Comparison of ENCODE assay signal across 21 cellular contexts in genomic region chr10:73819025-73819424, GRCh38. TPM values are rescaled to one million over a fixed set of nuclear protein-coding genes. Genes with fewer than 3 reads are reported as not detected.
DNase-seq lines count a peak whose midpoint lies in the region; ATAC-seq and TF ChIP-seq lines count a peak whose summit lies in the region.
"Had no signal": no experiment of that assay in that cellular context is flagged by ENCODE, and none has a peak within 500 bp of the region (broad histone marks: within the 10 kb centered on the region; RNA-seq: fewer than 3 reads in every experiment).

No MANE protein-coding gene starts in this region.

- peak overlapping the region; percentile 9 for H3K27ac Mint-ChIP-seq in activated CD8-positive, alpha-beta T cell treated with anti-CD3 and anti-CD28 coated beads for 36 hours
- no peak overlapping the region for H3K27ac Mint-ChIP-seq in activated CD8-positive, alpha-beta T cell treated with anti-CD3 and anti-CD28 coated beads, Interleukin-2, amount 10 ng/mL, durations not matched to agents 7 days and 5 days
- H3K27ac Mint-ChIP-seq: activated CD8-positive, alpha-beta memory T cell treated with anti-CD3 and anti-CD28 coated beads, Interleukin-2, amount 10 ng/mL, durations not matched to agents 7 days and 5 days had no signal

- H3K9me3 ChIP-seq in mucosa of rectum (ENCODE audit: control insufficient read depth in 2 of 2, low read length in 2 of 2): no peaks in the 10 kb centered on the region
- no peaks in the 10 kb centered on the region for H3K9me3 ChIP-seq in thoracic aorta
- H3K9me3 ChIP-seq in testis: no peaks in the 10 kb centered on the region
- H3K9me3 ChIP-seq: mucosa of descending colon, ovary, uterus had no signal

- H3K27me3 Mint-ChIP-seq in activated CD8-positive, alpha-beta T cell treated with anti-CD3 and anti-CD28 coated beads for 36 hours: no peaks in the 10 kb centered on the region
- no peaks in the 10 kb centered on the region for H3K27me3 Mint-ChIP-seq in activated CD8-positive, alpha-beta T cell treated with anti-CD3 and anti-CD28 coated beads, Interleukin-2, amount 10 ng/mL, durations not matched to agents 7 days and 5 days (ENCODE audit: low read depth)
- H3K27me3 Mint-ChIP-seq: activated CD8-positive, alpha-beta memory T cell treated with anti-CD3 and anti-CD28 coated beads, Interleukin-2, amount 10 ng/mL, durations not matched to agents 7 days and 5 days; IgD-negative memory B cell had no signal

- WGBS in testis, 2 donors: 68 to 84% methylated on average over 4 of the region's 4 CpGs

- H3K36me3 Mint-ChIP-seq in activated CD8-positive, alpha-beta T cell treated with anti-CD3 and anti-CD28 coated beads for 36 hours (ENCODE audit: low read depth): peaks cover 3% of the 10 kb centered on the region
- H3K36me3 Mint-ChIP-seq in activated CD8-positive, alpha-beta T cell treated with anti-CD3 and anti-CD28 coated beads, Interleukin-2, amount 10 ng/mL, durations not matched to agents 7 days and 5 days (ENCODE audit: low read depth): peaks cover 38% of the 10 kb centered on the region

- CTCF ChIA-PET in activated CD8-positive, alpha-beta T cell treated with anti-CD3 and anti-CD28 coated beads for 36 hours (lab: Charles Lee): interaction anchor here (2.1 kb wide), 1 partner anchor 60 kb away, joined by 8 read pairs; no protein-coding TSS in a partner anchor
- CTCF ChIA-PET in activated CD8-positive, alpha-beta T cell treated with anti-CD3 and anti-CD28 coated beads, Interleukin-2, amount 10 ng/mL, durations not matched to agents 7 days and 5 days (lab: Charles Lee): interaction anchor here (1.3 kb wide), 1 partner anchor 61 kb away, joined by 5 read pairs; no protein-coding TSS in a partner anchor

- intact Hi-C loops in activated CD8-positive, alpha-beta T cell treated with anti-CD3 and anti-CD28 coated beads for 36 hours (cut with micrococcal nuclease): no loop called here
- intact Hi-C loops in testis (cut with DNase I; ENCODE audit: low total_unique reads): no loop called here

- no peak overlapping the region for H3K4me3 ChIP-seq in mucosa of rectum (ENCODE audit: low read length in 2 of 2)
- H3K4me3 ChIP-seq in thoracic aorta: no peak overlapping the region
- no peak overlapping the region for H3K4me3 ChIP-seq in testis
- H3K4me3 ChIP-seq: mucosa of descending colon, ovary, uterus had no signal

- no peak for TF ChIP-seq CTCF in activated CD8-positive, alpha-beta T cell treated with anti-CD3 and anti-CD28 coated beads for 36 hours (IDR thresholded peaks at IDR 0.05)
- no peak for TF ChIP-seq CTCF in thoracic aorta (IDR thresholded peaks at IDR 0.05)
- TF ChIP-seq CTCF in testis (IDR thresholded peaks at IDR 0.05): no peak

- peak overlapping the region; percentile 14 to 60 for H3K9ac ChIP-seq in mucosa of rectum (ENCODE audit: low read depth in 1 of 2, low read length in 2 of 2)

- POLR2A ChIA-PET in activated CD8-positive, alpha-beta T cell treated with anti-CD3 and anti-CD28 coated beads for 36 hours (lab: Charles Lee): interaction anchor here (0.6 to 1.8 kb wide), 2 partner anchors 13 to 16 kb away, joined by 3 to 5 read pairs; no protein-coding TSS in a partner anchor
- POLR2A ChIA-PET in activated CD8-positive, alpha-beta T cell treated with anti-CD3 and anti-CD28 coated beads, Interleukin-2, amount 10 ng/mL, durations not matched to agents 7 days and 5 days (lab: Charles Lee): interaction anchor here (0.6 kb wide), 1 partner anchor 49 kb away, joined by 3 read pairs; no protein-coding TSS in a partner anchor

- peak overlapping the region; percentile 63 for H3K27ac ChIP-seq in angular gyrus (ENCODE audit: low read depth, low read length)
- peak overlapping the region in 1 of 2 donors; percentile 55 for H3K27ac ChIP-seq in mucosa of rectum (ENCODE audit: low read depth in 2 of 2, low read length in 2 of 2)
- peak overlapping the region; percentile 77 to 81 for H3K27ac ChIP-seq in thoracic aorta
- H3K27ac ChIP-seq in testis: no peak overlapping the region
- H3K27ac ChIP-seq: ovary had no signal

- no peak for DNase-seq in activated CD8-positive, alpha-beta T cell treated with anti-CD3 and anti-CD28 coated beads for 36 hours
- no peak for DNase-seq in activated CD8-positive, alpha-beta T cell treated with anti-CD3 and anti-CD28 coated beads, Interleukin-2, amount 10 ng/mL, durations not matched to agents 7 days and 5 days
- DNase-seq in thoracic aorta (ENCODE audit: low spot score) (no peak), G401 (ENCODE audit: low spot score) (no peak), NCI-H345 treated with DMSO at 0.1 percent for 48 hours (lab: John Stamatoyannopoulos, UW; ENCODE audit: unreplicated experiment) (no peak), testis (no peak)
- DNase-seq: activated CD8-positive, alpha-beta memory T cell treated with anti-CD3 and anti-CD28 coated beads, Interleukin-2, amount 10 ng/mL, durations not matched to agents 7 days and 5 days; CD8-positive, alpha-beta memory T cell; DND-41; head of caudate nucleus; NCI-H2171; NCI-H82; ovary; RPMI8226; stimulated activated CD4-positive, alpha-beta T cell treated with anti-CD3 and anti-CD28 coated beads, Interleukin-4, amount 100 ng/mL, for 24 hours; stimulated activated CD8-positive, alpha-beta memory T cell treated with anti-CD3 and anti-CD28 coated beads, Interleukin-4, amount 100 ng/mL, for 48 hours; uterus had no signal

- H3K36me3 ChIP-seq in mucosa of rectum (ENCODE audit: control insufficient read depth in 2 of 2, insufficient read depth in 2 of 2, low read length in 2 of 2) (peaks cover 23 to 43% of the 10 kb centered on the region in 2 donors), thoracic aorta (peaks cover 47% of the 10 kb centered on the region), testis (ENCODE audit: low read depth, missing control alignments) (no peaks in the 10 kb centered on the region)
- H3K36me3 ChIP-seq: ovary, uterus had no signal

- no peak for TF ChIP-seq POLR2A in testis (IDR thresholded peaks at IDR 0.05)

- H3K4me1 ChIP-seq in mucosa of rectum (ENCODE audit: control insufficient read depth in 2 of 2, insufficient read depth in 2 of 2, low read length in 2 of 2): peaks cover 6 to 12% of the 10 kb centered on the region in 2 donors
- peaks cover 28 to 44% of the 10 kb centered on the region in 2 donors for H3K4me1 ChIP-seq in thoracic aorta (ENCODE audit: control insufficient read depth in 1 of 2, low read depth in 2 of 2)
- no peaks in the 10 kb centered on the region for H3K4me1 ChIP-seq in testis
- H3K4me1 ChIP-seq: uterus had no signal

- H3K9me3 Mint-ChIP-seq in activated CD8-positive, alpha-beta T cell treated with anti-CD3 and anti-CD28 coated beads for 36 hours: no peaks in the 10 kb centered on the region
- no peaks in the 10 kb centered on the region for H3K9me3 Mint-ChIP-seq in activated CD8-positive, alpha-beta T cell treated with anti-CD3 and anti-CD28 coated beads, Interleukin-2, amount 10 ng/mL, durations not matched to agents 7 days and 5 days (ENCODE audit: insufficient read depth)
- H3K9me3 Mint-ChIP-seq: CD8-positive, alpha-beta memory T cell; IgD-negative memory B cell had no signal

- no peaks in the 10 kb centered on the region for H3K27me3 ChIP-seq in mucosa of rectum (ENCODE audit: control insufficient read depth in 2 of 2, insufficient read depth in 2 of 2, low read length in 2 of 2)
- no peaks in the 10 kb centered on the region for H3K27me3 ChIP-seq in thoracic aorta (replicated peaks; ENCODE audit: insufficient read depth)
- H3K27me3 ChIP-seq in testis: no peaks in the 10 kb centered on the region
- H3K27me3 ChIP-seq: ovary, uterus had no signal

- H3K4me3 Mint-ChIP-seq in activated CD8-positive, alpha-beta T cell treated with anti-CD3 and anti-CD28 coated beads for 36 hours: no peak overlapping the region
- no peak overlapping the region for H3K4me3 Mint-ChIP-seq in activated CD8-positive, alpha-beta T cell treated with anti-CD3 and anti-CD28 coated beads, Interleukin-2, amount 10 ng/mL, durations not matched to agents 7 days and 5 days
- H3K4me3 Mint-ChIP-seq: activated CD8-positive, alpha-beta memory T cell treated with anti-CD3 and anti-CD28 coated beads, Interleukin-2, amount 10 ng/mL, durations not matched to agents 7 days and 5 days; CD8-positive, alpha-beta memory T cell; IgD-negative memory B cell had no signal

- no peaks in the 10 kb centered on the region for H3K4me1 Mint-ChIP-seq in activated CD8-positive, alpha-beta T cell treated with anti-CD3 and anti-CD28 coated beads for 36 hours (ENCODE audit: low read depth)
- no peaks in the 10 kb centered on the region for H3K4me1 Mint-ChIP-seq in activated CD8-positive, alpha-beta T cell treated with anti-CD3 and anti-CD28 coated beads, Interleukin-2, amount 10 ng/mL, durations not matched to agents 7 days and 5 days (ENCODE audit: low read depth)
- H3K4me1 Mint-ChIP-seq: activated CD8-positive, alpha-beta memory T cell treated with anti-CD3 and anti-CD28 coated beads, Interleukin-2, amount 10 ng/mL, durations not matched to agents 7 days and 5 days; IgD-negative memory B cell had no signal

- in situ Hi-C loops in G401 (cut with HindIII; ENCODE audit: low sequenced_read_pairs): no loop called here

- no peak for ATAC-seq in activated CD8-positive, alpha-beta T cell treated with anti-CD3 and anti-CD28 coated beads for 36 hours
- ATAC-seq in activated CD8-positive, alpha-beta T cell treated with anti-CD3 and anti-CD28 coated beads, Interleukin-2, amount 10 ng/mL, durations not matched to agents 7 days and 5 days: no peak
- ATAC-seq in thoracic aorta (ENCODE audit: insufficient number of reproducible peaks, low FRiP score, low read depth): no peak
- ATAC-seq: activated CD8-positive, alpha-beta memory T cell treated with anti-CD3 and anti-CD28 coated beads, Interleukin-2, amount 10 ng/mL, durations not matched to agents 7 days and 5 days had no signal

RNA-seq across cellular contexts. Expression of gene NDST2, which starts 7.6 kb away (rescaled TPM):
- total RNA-seq in activated CD8-positive, alpha-beta T cell treated with anti-CD3 and anti-CD28 coated beads for 36 hours: 10 to 100 TPM; 51.1 to 53.5 TPM
- 10 to 100 TPM; 60.7 to 61.1 TPM for total RNA-seq in activated CD8-positive, alpha-beta T cell treated with anti-CD3 and anti-CD28 coated beads, Interleukin-2, amount 10 ng/mL, durations not matched to agents 7 days and 5 days
- total RNA-seq in thoracic aorta (10 to 100 TPM; 55.0 to 78.2 TPM), testis (10 to 100 TPM; 46.7 to 60.9 TPM)
- total RNA-seq in G401 (2014; rRNA removed; shearing (Covaris generic)): 3.7 and 6.9 TPM in 2 replicates
- 37.2 TPM for polyA plus RNA-seq in testis (ENCODE audit: insufficient read depth, low read depth, low replicate concordance)

RNA-seq across cellular contexts. Expression of gene ZSWIM8, which starts 33.6 kb away (rescaled TPM):
- total RNA-seq in activated CD8-positive, alpha-beta T cell treated with anti-CD3 and anti-CD28 coated beads for 36 hours: 10 to 100 TPM; 30.0 to 41.0 TPM
- 10 to 100 TPM; 58.3 to 69.3 TPM for total RNA-seq in activated CD8-positive, alpha-beta T cell treated with anti-CD3 and anti-CD28 coated beads, Interleukin-2, amount 10 ng/mL, durations not matched to agents 7 days and 5 days
- 100 to 1,000 TPM; 126 to 144 TPM for total RNA-seq in thoracic aorta
- total RNA-seq in G401 (2014; rRNA removed; shearing (Covaris generic)): 22.8 and 30.6 TPM in 2 replicates
- total RNA-seq in testis: 100 to 1,000 TPM; 192 to 289 TPM
- 204 TPM for polyA plus RNA-seq in testis (ENCODE audit: insufficient read depth, low read depth, low replicate concordance)

RNA-seq across cellular contexts. Expression of gene CHCHD1, which starts 37.2 kb away (rescaled TPM):
- 10 to 100 TPM; 28.9 to 33.0 TPM for total RNA-seq in activated CD8-positive, alpha-beta T cell treated with anti-CD3 and anti-CD28 coated beads for 36 hours
- total RNA-seq in activated CD8-positive, alpha-beta T cell treated with anti-CD3 and anti-CD28 coated beads, Interleukin-2, amount 10 ng/mL, durations not matched to agents 7 days and 5 days: 10 to 100 TPM; 33.0 to 35.3 TPM
- total RNA-seq in thoracic aorta (10 to 100 TPM; 20.7 to 22.6 TPM), testis (10 to 100 TPM; 27.9 to 31.3 TPM)
- 65.5 and 76.8 TPM in 2 replicates for total RNA-seq in G401 (2014; rRNA removed; shearing (Covaris generic))
- 37.4 TPM for polyA plus RNA-seq in testis (ENCODE audit: insufficient read depth, low read depth, low replicate concordance)

RNA-seq across cellular contexts. Expression of gene CAMK2G, which starts 55.3 kb away (rescaled TPM):
- 10 to 100 TPM; 17.8 to 18.5 TPM for total RNA-seq in activated CD8-positive, alpha-beta T cell treated with anti-CD3 and anti-CD28 coated beads for 36 hours
- 10 to 100 TPM; 43.2 to 48.4 TPM for total RNA-seq in activated CD8-positive, alpha-beta T cell treated with anti-CD3 and anti-CD28 coated beads, Interleukin-2, amount 10 ng/mL, durations not matched to agents 7 days and 5 days
- 100 to 1,000 TPM in 1 of 2 donors, 10 to 100 TPM in 1; 78.8 to 149 TPM for total RNA-seq in thoracic aorta
- 9.0 and 11.8 TPM in 2 replicates for total RNA-seq in G401 (2014; rRNA removed; shearing (Covaris generic))
- 10 to 100 TPM; 25.4 to 29.7 TPM for total RNA-seq in testis
- polyA plus RNA-seq in testis (ENCODE audit: insufficient read depth, low read depth, low replicate concordance): 16.5 TPM

Comparison
In these comparisons a context has a peak if more than half of its experiments do, and no peak if none do; other contexts are left out.
1. H3K27ac ChIP-seq: peak in angular gyrus (single experiment) and thoracic aorta (2 of 2); none in testis (0 of 2).